ENCODE assay signal across 8 cellular contexts in genomic region chr1:234608026-234608719, GRCh38. TPM values are rescaled to one million over a fixed set of nuclear protein-coding genes. Genes with fewer than 3 reads are reported as not detected.
DNase-seq lines count a peak whose midpoint lies in the region; ATAC-seq, FAIRE-seq and TF ChIP-seq lines count a peak whose summit lies in the region.

No MANE protein-coding gene starts in this region.

- DNase-seq in GM12891 (ENCODE audit: insufficient read length, low spot score) (no peak), NCI-H460 (ENCODE audit: extremely low read depth, low read depth) (peak; percentile 88), left lobe of liver (ENCODE audit: low spot score) (peak; percentile 72), DMS153 treated with DMSO at 0.1 percent for 48 hours (lab: John Stamatoyannopoulos, UW; ENCODE audit: unreplicated experiment) (no peak)
- peak; percentile 81 for DNase-seq in activated CD4-positive, alpha-beta T cell treated with anti-CD3 and anti-CD28 coated beads for 48 hours
- DNase-seq in stimulated activated CD4-positive, alpha-beta T cell treated with anti-CD3 and anti-CD28 coated beads, Interleukin-2, amount 100 ng/mL, for 48 hours, result peak; percentile 52 to 57

- TF ChIP-seq POLR2A in GM12891 (IDR thresholded peaks at IDR 0.05; ENCODE audit: low read depth, low read length), result peak; percentile 84; the same call in 1 of the 2 replicates

- H3K27ac ChIP-seq in cingulate gyrus (ENCODE audit: low read depth, low read length), result peak overlapping the region; percentile 98

- peak; percentile 29 for ATAC-seq in HG02943 (IDR thresholded peaks at IDR 0.05; ENCODE audit: low read depth, unreplicated experiment)
- peak; percentile 7 for ATAC-seq in left lobe of liver

- peak; percentile 90 for FAIRE-seq in GM12891 (lab: Jason Lieb, UNC)

TF ChIP-seq in GM12891, 5 proteins besides CTCF, POLR2A, EP300 and RAD21:
- TF ChIP-seq PAX5 (IDR thresholded peaks at IDR 0.05; ENCODE audit: insufficient read depth, low read length, severe bottlenecking) (no peak), TAF1 (IDR thresholded peaks at IDR 0.05; ENCODE audit: low read depth, low read length) (peak; percentile 86), SPI1 (IDR thresholded peaks at IDR 0.05; ENCODE audit: low read depth, low read length) (peak; percentile 73), POU2F2 (IDR thresholded peaks at IDR 0.05; ENCODE audit: low read depth, low read length) (peak; percentile 60), POLR2AphosphoS5 (IDR thresholded peaks at IDR 0.05; ENCODE audit: low read depth, low read length) (peak; percentile 95)

RNA-seq across cellular contexts. Expression of gene IRF2BP2, which starts 1.8 kb away (rescaled TPM):
- polyA plus RNA-seq in GM12891 (2012; ENCODE audit: low read depth, missing spikeins), result 99.5 TPM
- 64.1 and 83.1 TPM in 2 replicates for total RNA-seq in NCI-H460 (2014; rRNA removed; shearing (Covaris generic))
- polyA plus RNA-seq in NCI-H460 (2014; cell fraction: nucleus; rRNA removed), result 24.1 and 34.2 TPM in 2 replicates
- total RNA-seq in left lobe of liver, result 48.7 TPM

Comparison
In these comparisons a context has a peak if more than half of its experiments do, and no peak if none do; other contexts are left out.
1. DNase-seq: peak in NCI-H460 (single experiment), activated CD4-positive, alpha-beta T cell treated with anti-CD3 and anti-CD28 coated beads for 48 hours (single experiment), left lobe of liver (single experiment) and stimulated activated CD4-positive, alpha-beta T cell treated with anti-CD3 and anti-CD28 coated beads, Interleukin-2, amount 100 ng/mL, for 48 hours (2 of 2); none in GM12891 (single experiment) and DMS153 treated with DMSO at 0.1 percent for 48 hours (single experiment).